Comparison of ENCODE assay signal across 17 cellular contexts in genomic region chr6:148231572-148231971, GRCh38.
DNase-seq lines count a peak whose midpoint lies in the region; TF ChIP-seq lines count a peak whose summit lies in the region.
"Had no signal": no experiment of that assay in that cellular context is flagged by ENCODE, and none has a peak within 500 bp of the region (broad histone marks: within the 10 kb centered on the region; RNA-seq: fewer than 3 reads in every experiment).

No MANE protein-coding gene starts in this region.

- H3K4me3 Mint-ChIP-seq in MCF 10A (ENCODE audit: unreplicated experiment) = no peak overlapping the region
- H3K4me3 Mint-ChIP-seq: activated naive CD8-positive, alpha-beta T cell treated with anti-CD3 and anti-CD28 coated beads for 36 hours; activated T-cell treated with anti-CD3 and anti-CD28 coated beads, Interleukin-2, amount 50 U/mL, for 4 hours; endodermal cell had no signal

- TF ChIP-seq CTCF in MCF 10A (IDR thresholded peaks at IDR 0.05; ENCODE audit: unreplicated experiment) = no peak
- no peak for TF ChIP-seq CTCF in breast epithelium (IDR thresholded peaks at IDR 0.05)
- no peak for TF ChIP-seq CTCF in fibroblast of the aortic adventitia (IDR thresholded peaks at IDR 0.05; ENCODE audit: insufficient read depth, low read length)

- peaks cover 5% of the 10 kb centered on the region for H3K9me3 Mint-ChIP-seq in MCF 10A (ENCODE audit: unreplicated experiment)
- H3K9me3 Mint-ChIP-seq: activated naive CD8-positive, alpha-beta T cell treated with anti-CD3 and anti-CD28 coated beads for 36 hours; activated T-cell treated with anti-CD3 and anti-CD28 coated beads, Interleukin-2, amount 50 U/mL, for 4 hours; endodermal cell had no signal

- DNase-seq in MCF 10A (ENCODE audit: unreplicated experiment) = no peak
- DNase-seq in breast epithelium (ENCODE audit: low spot score in 2 of 2) = no peak
- peak; percentile 49 for DNase-seq in adipocyte (ENCODE audit: low read depth)
- peak; percentile 73 for DNase-seq in fibroblast of the aortic adventitia (ENCODE audit: low read depth)
- DNase-seq in NCI-H510A (lab: John Stamatoyannopoulos, UW) = no peak
- DNase-seq in GF-D8 (lab: John Stamatoyannopoulos, UW) = no peak
- DNase-seq in activated CD4-positive, CD25-positive, alpha-beta regulatory T cell (lab: John Stamatoyannopoulos, UW) = no peak
- DNase-seq in SHP77 treated with DMSO at 0.1 percent for 48 hours (lab: John Stamatoyannopoulos, UW) = no peak
- DNase-seq: activated naive CD8-positive, alpha-beta T cell treated with anti-CD3 and anti-CD28 coated beads for 36 hours; activated T-cell treated with anti-CD3 and anti-CD28 coated beads, Interleukin-2, amount 50 U/mL, for 4 hours; endodermal cell; heart left ventricle; islet precursor cell; KG1; NCI-H1417; tibial artery had no signal

- peaks cover 27% of the 10 kb centered on the region for H3K4me1 Mint-ChIP-seq in MCF 10A (ENCODE audit: insufficient read depth, unreplicated experiment)
- H3K4me1 Mint-ChIP-seq: activated naive CD8-positive, alpha-beta T cell treated with anti-CD3 and anti-CD28 coated beads for 36 hours had no signal

- H3K9me3 ChIP-seq in breast epithelium = no peaks in the 10 kb centered on the region
- H3K9me3 ChIP-seq in adipocyte (ENCODE audit: control insufficient read depth, low read length) = no peaks in the 10 kb centered on the region
- H3K9me3 ChIP-seq: heart left ventricle, tibial artery had no signal

- H3K4me3 ChIP-seq in breast epithelium (no peak overlapping the region), adipocyte (ENCODE audit: low read length) (peak overlapping the region; percentile 47), fibroblast of the aortic adventitia (ENCODE audit: low read depth, low read length) (no peak overlapping the region)
- H3K4me3 ChIP-seq: heart left ventricle, tibial artery had no signal

- H3K36me3 ChIP-seq in breast epithelium = no peaks in the 10 kb centered on the region
- H3K36me3 ChIP-seq in adipocyte (ENCODE audit: control insufficient read depth, insufficient read depth, low read length, severe bottlenecking) = no peaks in the 10 kb centered on the region
- H3K36me3 ChIP-seq: heart left ventricle, tibial artery had no signal

- H3K4me1 ChIP-seq in breast epithelium = no peaks in the 10 kb centered on the region
- H3K4me1 ChIP-seq in adipocyte (ENCODE audit: control insufficient read depth, insufficient read depth, low read length) = peaks cover 10% of the 10 kb centered on the region
- H3K4me1 ChIP-seq: heart left ventricle, tibial artery had no signal

- H3K27me3 ChIP-seq in breast epithelium = no peaks in the 10 kb centered on the region
- H3K27me3 ChIP-seq in adipocyte (replicated peaks; ENCODE audit: control insufficient read depth, insufficient read depth, low read length) = no peaks in the 10 kb centered on the region
- H3K27me3 ChIP-seq: tibial artery had no signal

- no peak for TF ChIP-seq POLR2A in breast epithelium (IDR thresholded peaks at IDR 0.05)

- H3K27me3 Mint-ChIP-seq in MCF 10A (ENCODE audit: insufficient read depth, unreplicated experiment) = no peaks in the 10 kb centered on the region

- H3K27ac ChIP-seq in breast epithelium = no peak overlapping the region
- H3K27ac ChIP-seq: 22Rv1, heart left ventricle, tibial artery had no signal

- BruUV-seq in MCF 10A (replicated peaks; lab: Mats Ljungman, UMichigan) = no TSS peak

- intact Hi-C loops in MCF 10A (cut with micrococcal nuclease) = no loop called here
- intact Hi-C loops in breast epithelium (cut with DNase I; ENCODE audit: low total_unique reads) = no loop called here

- POLR2A ChIA-PET in MCF 10A (lab: Yijun Ruan, JAX) = interaction anchor here (0.8 to 9.5 kb wide), 3 partner anchors 16 to 39 kb away, joined by 3 to 101 read pairs (median 5); no protein-coding TSS in a partner anchor

- no peaks in the 10 kb centered on the region for H3K36me3 Mint-ChIP-seq in MCF 10A (ENCODE audit: insufficient read depth, unreplicated experiment)
- H3K36me3 Mint-ChIP-seq: activated naive CD8-positive, alpha-beta T cell treated with anti-CD3 and anti-CD28 coated beads for 36 hours had no signal

- no peak overlapping the region for H3K9ac ChIP-seq in adipocyte (ENCODE audit: low read length)

- peak overlapping the region; percentile 37 for H3K27ac Mint-ChIP-seq in MCF 10A (ENCODE audit: low read depth, unreplicated experiment)
- H3K27ac Mint-ChIP-seq: activated naive CD8-positive, alpha-beta T cell treated with anti-CD3 and anti-CD28 coated beads for 36 hours; endodermal cell had no signal

- CTCF ChIA-PET in MCF 10A (lab: Yijun Ruan, JAX) = interaction anchor here (1.0 to 1.3 kb wide), 3 partner anchors 19 to 54 kb away, joined by 3 to 7 read pairs (median 4); no protein-coding TSS in a partner anchor

Comparison
In these comparisons a context has a peak if more than half of its experiments do, and no peak if none do; other contexts are left out.
1. DNase-seq: peak in adipocyte (single experiment) and fibroblast of the aortic adventitia (single experiment); none in MCF 10A (single experiment), breast epithelium (0 of 2), NCI-H510A (single experiment), GF-D8 (single experiment), activated CD4-positive, CD25-positive, alpha-beta regulatory T cell (0 of 4) and SHP77 treated with DMSO at 0.1 percent for 48 hours (single experiment).